Comparison of ENCODE assay signal across 25 cellular contexts in the genomic region with DNA sequence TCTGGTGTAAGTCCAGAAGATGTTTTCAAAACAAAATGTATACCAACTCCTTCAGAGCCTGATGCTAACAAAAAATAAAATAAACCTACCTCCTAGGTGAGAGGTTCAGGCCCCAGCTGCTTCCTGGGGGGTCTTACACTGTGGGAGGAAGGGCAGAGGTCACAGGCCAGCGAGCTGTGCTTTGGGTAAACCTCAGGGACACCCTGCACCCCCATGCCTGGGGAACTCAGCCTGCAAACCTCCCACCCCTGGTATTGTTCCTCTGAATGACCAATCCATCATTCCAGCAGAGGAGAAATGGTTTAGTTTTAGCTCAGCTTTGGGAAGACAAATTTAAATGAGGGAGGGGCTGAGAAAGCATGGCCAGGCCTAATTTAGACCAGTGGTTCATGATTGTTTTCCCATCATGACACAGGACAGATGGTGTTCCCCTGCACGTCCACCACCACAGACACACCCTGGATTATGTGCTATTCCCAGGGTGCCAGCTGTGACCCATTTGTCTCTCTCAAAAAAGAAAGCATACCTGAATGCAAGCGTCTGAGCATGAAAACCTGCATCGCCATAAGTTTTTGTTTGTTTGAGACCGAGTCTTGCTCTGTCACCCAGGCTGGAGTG. TPM values are rescaled to one million over a fixed set of nuclear protein-coding genes. Genes with fewer than 3 reads are reported as not detected.
DNase-seq lines count a peak whose midpoint lies in the region; ATAC-seq, FAIRE-seq and TF ChIP-seq lines count a peak whose summit lies in the region.
"Had no signal": no experiment of that assay in that cellular context is flagged by ENCODE, and none has a peak within 500 bp of the region (broad histone marks: within the 10 kb centered on the region; RNA-seq: fewer than 3 reads in every experiment).

No MANE protein-coding gene starts in this region.

- no TSS peak for BruUV-seq in K562 (replicated peaks; lab: Mats Ljungman, UMichigan)

- H3F3A ChIP-seq in DOHH2 (ENCODE audit: control insufficient read depth, insufficient read depth) (no peaks in the 10 kb centered on the region), Loucy (ENCODE audit: low read depth) (no peaks in the 10 kb centered on the region), MM.1S (ENCODE audit: insufficient read depth, low read length) (no peaks in the 10 kb centered on the region)

- H4K8ac ChIP-seq in neuronal stem cell (ENCODE audit: low read depth, low read length), result no peak overlapping the region

- H3K79me2 ChIP-seq in DOHH2 (ENCODE audit: control insufficient read depth, low read length) (no peaks in the 10 kb centered on the region), Loucy (ENCODE audit: insufficient read depth, low read length) (no peaks in the 10 kb centered on the region), K562 (ENCODE audit: control insufficient read depth, insufficient read depth, low read length) (no peaks in the 10 kb centered on the region), MM.1S (ENCODE audit: low read length) (no peaks in the 10 kb centered on the region)

- H3K9ac ChIP-seq in Loucy (ENCODE audit: low read depth, low read length, poor library complexity, severe bottlenecking) (peak overlapping the region; percentile 28), K562 (ENCODE audit: insufficient read depth in 1 of 2, low read depth in 2 of 2, low read length in 2 of 2) (no peak overlapping the region), neuronal stem cell (ENCODE audit: low read depth, low read length, poor library complexity) (no peak overlapping the region), MM.1S (ENCODE audit: low read length) (no peak overlapping the region)

- peak in 1 of 4 experiments; percentile 5 for DNase-seq in K562 (ENCODE audit: extremely low read depth in 1 of 4, low spot score in 3 of 4)
- DNase-seq in neuronal stem cell (ENCODE audit: low spot score), result no peak
- no peak for DNase-seq in MM.1S
- DNase-seq in A172 (ENCODE audit: low spot score), result no peak
- no peak for DNase-seq in NCI-H345 (lab: John Stamatoyannopoulos, UW)
- no peak for DNase-seq in DMS79 treated with DMSO at 0.1 percent for 48 hours (lab: John Stamatoyannopoulos, UW)
- DNase-seq: activated CD4-positive, CD25-positive, alpha-beta regulatory T cell treated with anti-CD3 and anti-CD28 coated beads, Interleukin-2, amount 50 U/mL, for 72 hours; activated T-cell treated with anti-CD3 and anti-CD28 coated beads, Interleukin-2, amount 50 U/mL, for 1 hour; CD4-positive, alpha-beta T cell; colonic mucosa; DMS153; left cardiac atrium; NCI-H2081 treated with DMSO at 0.1 percent for 48 hours; RPMI8226; stimulated activated CD4-positive, alpha-beta T cell treated with anti-CD3 and anti-CD28 coated beads, Interleukin-2, amount 100 ng/mL, for 48 hours; stimulated activated naive B cell treated with anti-CD40 and anti-IgM and Interleukin-4, amounts not matched to agents 10 μg/mL and 1 μg/mL and 100 μg/mL, for 72 hours; SW 1271 had no signal

- H2BK15ac ChIP-seq in neuronal stem cell (ENCODE audit: low read length), result no peak overlapping the region

- 0 out of 2 replicates have a peak overlapping the region, but pooled peaks have one; percentile 5 for H3K4me2 ChIP-seq in DOHH2 (ENCODE audit: low read length)
- H3K4me2 ChIP-seq in Loucy (ENCODE audit: low read depth, low read length, poor library complexity, severe bottlenecking), result peak overlapping the region; percentile 33
- H3K4me2 ChIP-seq in K562 (ENCODE audit: insufficient read depth, low read length), result no peak overlapping the region
- no peak overlapping the region for H3K4me2 ChIP-seq in neuronal stem cell (ENCODE audit: insufficient read depth, low read length, poor library complexity, severe bottlenecking)
- no peak overlapping the region for H3K4me2 ChIP-seq in MM.1S (ENCODE audit: low read depth, low read length)
- H3K4me2 ChIP-seq: smooth muscle cell had no signal

- CTCF ChIA-PET in K562 (lab: Yijun Ruan, JAX; ENCODE audit: low intra/inter-chr PET ratio), result no interaction called here

- H3K4ac ChIP-seq in neuronal stem cell (ENCODE audit: low read length), result no peak overlapping the region

- H4K20me1 ChIP-seq in DOHH2 (ENCODE audit: control insufficient read depth, insufficient read depth, low read depth, low read length) (no peaks in the 10 kb centered on the region), Loucy (ENCODE audit: insufficient read depth, low read length, poor library complexity, severe bottlenecking) (no peaks in the 10 kb centered on the region), K562 (replicated peaks; ENCODE audit: control insufficient read depth, insufficient read depth, low read length) (no peaks in the 10 kb centered on the region), MM.1S (ENCODE audit: insufficient read depth, low read length) (no peaks in the 10 kb centered on the region)

- FAIRE-seq in K562 (lab: Jason Lieb, UNC), result no peak
- FAIRE-seq: bronchial epithelial cell, endometrium, HTR-8/SVneo had no signal

- H2AK5ac ChIP-seq in neuronal stem cell (ENCODE audit: low read depth, low read length), result no peak overlapping the region

- H3K9me1 ChIP-seq in K562 (ENCODE audit: control insufficient read depth, insufficient read depth, low read length), result no peaks in the 10 kb centered on the region

- no peak for ATAC-seq in K562
- ATAC-seq: left cardiac atrium had no signal

- H2BK12ac ChIP-seq in neuronal stem cell (ENCODE audit: low read length), result no peak overlapping the region

- H2BK120ac ChIP-seq in neuronal stem cell (ENCODE audit: low read depth, low read length), result no peak overlapping the region

- H2BK5ac ChIP-seq in neuronal stem cell (ENCODE audit: low read length), result no peak overlapping the region

- no peak overlapping the region for H3K18ac ChIP-seq in neuronal stem cell (ENCODE audit: low read length)

- no peak overlapping the region for H3K14ac ChIP-seq in neuronal stem cell (ENCODE audit: low read length)

- in situ Hi-C loops in K562 (cut with MboI), result no loop called here

- no peaks in the 10 kb centered on the region for H3K9me3 ChIP-seq in DOHH2 (ENCODE audit: control insufficient read depth, insufficient read depth, low read length)
- H3K9me3 ChIP-seq in Loucy (ENCODE audit: insufficient read depth, low read depth, low read length), result no peaks in the 10 kb centered on the region
- no peaks in the 10 kb centered on the region for H3K9me3 ChIP-seq in K562 (replicated peaks; ENCODE audit: control insufficient read depth, insufficient read depth, low read depth, low read length)
- H3K9me3 ChIP-seq in neuronal stem cell (replicated peaks in 1 of 2; ENCODE audit: control insufficient read depth in 2 of 2, insufficient read depth in 1 of 2, low read depth in 1 of 2, low read length in 2 of 2), result peaks cover 0 to 2% of the 10 kb centered on the region in 2 donors
- no peaks in the 10 kb centered on the region for H3K9me3 ChIP-seq in MM.1S (replicated peaks; ENCODE audit: insufficient read depth, low read length)
- H3K9me3 ChIP-seq: colonic mucosa, prostate gland, thoracic aorta had no signal

- no peaks in the 10 kb centered on the region for H3K9me2 ChIP-seq in DOHH2 (replicated peaks; ENCODE audit: control insufficient read depth, low read length)
- H3K9me2 ChIP-seq in Loucy (replicated peaks; ENCODE audit: low read depth, low read length), result no peaks in the 10 kb centered on the region
- no peaks in the 10 kb centered on the region for H3K9me2 ChIP-seq in MM.1S (replicated peaks; ENCODE audit: insufficient read depth, low read length)

- H3K27ac ChIP-seq in DOHH2 (ENCODE audit: low read depth, low read length) (no peak overlapping the region), K562 (ENCODE audit: extremely low read depth, low read depth, low read length) (no peak overlapping the region), neuronal stem cell (replicated peaks; ENCODE audit: low read length) (no peak overlapping the region), MM.1S (ENCODE audit: low read length) (no peak overlapping the region)
- H3K27ac ChIP-seq: colonic mucosa, prostate gland, thoracic aorta had no signal

- no peak for TF ChIP-seq EP300 in K562 (IDR thresholded peaks at IDR 0.05; ENCODE audit: low read length)

- WGBS in K562 (ENCODE audit: insufficient coverage, low coverage, missing lambda C conversion rate), result 76% methylated on average over 5 of the region's 5 CpGs
- WGBS in neuronal stem cell (ENCODE audit: extremely low coverage in 2 of 2, insufficient read length in 2 of 2, insufficient replicate concordance in 1 of 2), 2 donors, result no CpG with 5 or more reads among the region's 5 CpGs

- H3K4me3 ChIP-seq in DOHH2 (ENCODE audit: low read length) (no peak overlapping the region), Loucy (ENCODE audit: low read length, poor library complexity, severe bottlenecking) (no peak overlapping the region), K562 (no peak overlapping the region), neuronal stem cell (ENCODE audit: low read length in 2 of 2) (no peak overlapping the region), MM.1S (ENCODE audit: low read length) (no peak overlapping the region)
- H3K4me3 ChIP-seq: colonic mucosa, prostate gland, smooth muscle cell, thoracic aorta had no signal

- H3K36me3 ChIP-seq in DOHH2 (ENCODE audit: control insufficient read depth, low read length), result no peaks in the 10 kb centered on the region
- H3K36me3 ChIP-seq in Loucy (ENCODE audit: insufficient read depth, low read length), result no peaks in the 10 kb centered on the region
- no peaks in the 10 kb centered on the region for H3K36me3 ChIP-seq in K562 (ENCODE audit: control insufficient read depth, insufficient read depth, low read length)
- no peaks in the 10 kb centered on the region for H3K36me3 ChIP-seq in neuronal stem cell (replicated peaks in 1 of 2; ENCODE audit: control insufficient read depth in 2 of 2, insufficient read depth in 2 of 2, low read length in 2 of 2)
- H3K36me3 ChIP-seq in MM.1S (replicated peaks; ENCODE audit: insufficient read depth, low read length), result no peaks in the 10 kb centered on the region
- H3K36me3 ChIP-seq: colonic mucosa, prostate gland had no signal

- H3K27me3 ChIP-seq in DOHH2 (ENCODE audit: control insufficient read depth, low read length) (peaks cover 2% of the 10 kb centered on the region; the same call in 1 of the 2 replicates), Loucy (ENCODE audit: insufficient read depth, low read length, poor library complexity, severe bottlenecking) (no peaks in the 10 kb centered on the region), K562 (ENCODE audit: control insufficient read depth in 2 of 2, insufficient read depth in 2 of 2, low read length in 2 of 2) (no peaks in the 10 kb centered on the region), neuronal stem cell (ENCODE audit: control insufficient read depth in 3 of 3, insufficient read depth in 3 of 3, low read depth in 1 of 3, low read length in 3 of 3) (no peaks in the 10 kb centered on the region), MM.1S (replicated peaks; ENCODE audit: insufficient read depth, low read length) (no peaks in the 10 kb centered on the region)
- H3K27me3 ChIP-seq: colonic mucosa had no signal

- no peak overlapping the region for H3K23ac ChIP-seq in neuronal stem cell (ENCODE audit: low read depth, low read length, poor library complexity)

- no peak overlapping the region for H4K91ac ChIP-seq in neuronal stem cell (ENCODE audit: low read depth, low read length, poor library complexity)

- TF ChIP-seq POLR2A in K562 (conservative IDR thresholded peaks at IDR 0.05), result no peak

- H2AFZ ChIP-seq in Loucy (ENCODE audit: low read length) (0 out of 2 replicates have a peak overlapping the region, but pooled peaks have one; percentile 28), K562 (ENCODE audit: low read depth, low read length) (0 out of 2 replicates have a peak overlapping the region, but pooled peaks have one; percentile 71), neuronal stem cell (ENCODE audit: low read length) (peak overlapping the region; percentile 82), MM.1S (ENCODE audit: low read length) (no peak overlapping the region)

- no peaks in the 10 kb centered on the region for H3K79me1 ChIP-seq in neuronal stem cell (ENCODE audit: low read depth, low read length)

- intact Hi-C loops in K562 (cut with micrococcal nuclease), result no loop called here

- H3K4me1 ChIP-seq in DOHH2 (ENCODE audit: control insufficient read depth, low read length) (peaks cover 33% of the 10 kb centered on the region), Loucy (ENCODE audit: insufficient read depth, low read length, poor library complexity, severe bottlenecking) (peaks cover 15% of the 10 kb centered on the region), K562 (replicated peaks in 1 of 2; ENCODE audit: control insufficient read depth in 2 of 2, insufficient read depth in 2 of 2, low read length in 2 of 2) (peaks cover 3 to 13% of the 10 kb centered on the region in 2 experiments; a peak in 3 of 5 replicates), neuronal stem cell (ENCODE audit: control insufficient read depth in 2 of 2, insufficient read depth in 1 of 2, low read depth in 1 of 2, low read length in 2 of 2) (peaks cover 12 to 14% of the 10 kb centered on the region in 2 donors), MM.1S (ENCODE audit: low read length) (peaks cover 11% of the 10 kb centered on the region)
- H3K4me1 ChIP-seq: colonic mucosa, prostate gland had no signal

- no peak for TF ChIP-seq CTCF in DOHH2 (IDR thresholded peaks at IDR 0.05; ENCODE audit: low read depth, low read length, poor library complexity, severe bottlenecking)
- no peak for TF ChIP-seq CTCF in Loucy (conservative IDR thresholded peaks at IDR 0.05; ENCODE audit: low read length)
- no peak for TF ChIP-seq CTCF in K562 (IDR thresholded peaks at IDR 0.05 in 2 of 3, conservative IDR thresholded peaks at IDR 0.05 in 1 of 3; ENCODE audit: insufficient read depth in 2 of 3, low read depth in 1 of 3, low read length in 3 of 3)
- no peak for TF ChIP-seq CTCF in MM.1S (IDR thresholded peaks at IDR 0.05; ENCODE audit: low read length)

- POLR2A ChIA-PET in K562 (lab: Yijun Ruan, JAX), result interaction anchor here (0.7 to 2.4 kb wide), 3 partner anchors 9 to 31 kb away, joined by 3 to 7 read pairs (median 6); no protein-coding TSS in a partner anchor

- TF ChIP-seq RAD21 in K562 (CRISPR knock-in tag; conservative IDR thresholded peaks at IDR 0.05 in 1 of 2, IDR thresholded peaks at IDR 0.05 in 1 of 2), result no peak

RNA-seq across cellular contexts. Expression of gene TFCP2, which starts 14.5 kb away (rescaled TPM):
- 20.7 and 41.6 TPM in 2 replicates for total RNA-seq in K562 (2011; cell fraction: chromatin; rRNA removed; ENCODE audit: low replicate concordance)
- total RNA-seq in K562 (2011; cell fraction: nucleolus; rRNA removed), result 12.0 and 14.1 TPM in 2 replicates
- 23.2 and 35.4 TPM in 2 replicates for total RNA-seq in K562 (2011; cell fraction: nucleoplasm; rRNA removed)
- total RNA-seq in K562 (2014; rRNA removed), result 17.2 and 18.1 TPM in 2 replicates
- 17.4 and 21.1 TPM in 2 replicates for total RNA-seq in K562 (2014; rRNA removed; fragmentation: Illumina TruSeq; extraction: Trizol)
- 17.2 and 19.3 TPM in 2 replicates for total RNA-seq in K562 (2015; rRNA removed; fragmentation: Illumina TruSeq; extraction: Trizol)
- total RNA-seq in K562 (2021), result 26.9 and 29.0 TPM in 2 replicates
- polyA plus RNA-seq in K562 (2011; rRNA removed), result 25.4 and 34.4 TPM in 2 replicates
- 11.5 and 16.8 TPM in 2 replicates for polyA plus RNA-seq in K562 (2011; cell fraction: cytosol; rRNA removed)
- 12.3 and 14.5 TPM in 2 replicates for polyA plus RNA-seq in K562 (2011; cell fraction: nucleus; rRNA removed)
- polyA plus RNA-seq in K562 (2012), result 22.6 and 28.0 TPM in 2 replicates
- 35.2 and 38.9 TPM in 2 replicates for polyA plus RNA-seq in K562 (2014; fragmentation: Illumina TruSeq; extraction: Trizol)
- polyA plus RNA-seq in K562 (2014; fragmentation: Nextera tagmentation; extraction: Ambion mirVana), result 10 to 100 TPM in 1 of 2 experiments, 1 to 10 TPM in 1; 8.0 to 17.8 TPM
- 24.2 and 27.5 TPM in 2 replicates for polyA plus RNA-seq in K562 (2014; rRNA removed)
- 26.0 and 28.2 TPM in 2 replicates for polyA minus RNA-seq in K562 (2011; rRNA and poly(A)+ RNA removed)
- polyA minus RNA-seq in K562 (2011; cell fraction: cytosol; rRNA and poly(A)+ RNA removed), result 10.6 and 11.7 TPM in 2 replicates
- 4.8 and 7.7 TPM in 2 replicates for polyA minus RNA-seq in K562 (2011; cell fraction: nucleus; rRNA and poly(A)+ RNA removed)
- 28.5 TPM for polyA plus RNA-seq in neuronal stem cell (2013, experiment 1 of 2)
- polyA plus RNA-seq in neuronal stem cell (2013, experiment 2 of 2), result 29.8 TPM
- total RNA-seq in A172 (2014; rRNA removed; shearing (Covaris generic)), result 8.1 and 19.7 TPM in 2 replicates

RNA-seq across cellular contexts. Expression of gene POU6F1, which starts 30.4 kb away (rescaled TPM):
- 8.6 and 29.6 TPM in 2 replicates for total RNA-seq in K562 (2011; cell fraction: chromatin; rRNA removed; ENCODE audit: low replicate concordance)
- 5.3 and 7.0 TPM in 2 replicates for total RNA-seq in K562 (2011; cell fraction: nucleolus; rRNA removed)
- total RNA-seq in K562 (2011; cell fraction: nucleoplasm; rRNA removed), result 13.7 and 24.2 TPM in 2 replicates
- total RNA-seq in K562 (2014; rRNA removed), result 0.36 and 1.3 TPM in 2 replicates
- 1.4 and 2.0 TPM in 2 replicates for total RNA-seq in K562 (2014; rRNA removed; fragmentation: Illumina TruSeq; extraction: Trizol)
- 0.98 and 1.1 TPM in 2 replicates for total RNA-seq in K562 (2015; rRNA removed; fragmentation: Illumina TruSeq; extraction: Trizol)
- total RNA-seq in K562 (2021), result 3.3 and 4.0 TPM in 2 replicates
- polyA plus RNA-seq in K562 (2011; rRNA removed), result 3.0 and 3.4 TPM in 2 replicates
- polyA plus RNA-seq in K562 (2011; cell fraction: cytosol; rRNA removed), result 1.2 and 1.3 TPM in 2 replicates
- 7.9 and 10.0 TPM in 2 replicates for polyA plus RNA-seq in K562 (2011; cell fraction: nucleus; rRNA removed)
- 0.89 and 5.9 TPM in 2 replicates for polyA plus RNA-seq in K562 (2012)
- 1.1 and 1.4 TPM in 2 replicates for polyA plus RNA-seq in K562 (2014; fragmentation: Illumina TruSeq; extraction: Trizol)
- under 1 TPM; 0.14 to 0.25 TPM for polyA plus RNA-seq in K562 (2014; fragmentation: Nextera tagmentation; extraction: Ambion mirVana)
- polyA plus RNA-seq in K562 (2014; rRNA removed), result 0.78 and 1.4 TPM in 2 replicates
- 1.5 and 1.6 TPM in 2 replicates for polyA minus RNA-seq in K562 (2011; rRNA and poly(A)+ RNA removed)
- 2.1 and 2.3 TPM in 2 replicates for polyA minus RNA-seq in K562 (2011; cell fraction: cytosol; rRNA and poly(A)+ RNA removed)
- 2.3 and 3.6 TPM in 2 replicates for polyA minus RNA-seq in K562 (2011; cell fraction: nucleus; rRNA and poly(A)+ RNA removed)
- polyA plus RNA-seq in neuronal stem cell (2013, experiment 1 of 2), result 3.0 TPM
- polyA plus RNA-seq in neuronal stem cell (2013, experiment 2 of 2), result 2.9 TPM
- 0.81 and 1.0 TPM in 2 replicates for total RNA-seq in A172 (2014; rRNA removed; shearing (Covaris generic))

RNA-seq across cellular contexts. Expression of gene DAZAP2, which starts 51.1 kb away (rescaled TPM):
- 65.3 and 70.8 TPM in 2 replicates for total RNA-seq in K562 (2011; cell fraction: chromatin; rRNA removed; ENCODE audit: low replicate concordance)
- 50.3 and 56.7 TPM in 2 replicates for total RNA-seq in K562 (2011; cell fraction: nucleolus; rRNA removed)
- 71.7 and 79.8 TPM in 2 replicates for total RNA-seq in K562 (2011; cell fraction: nucleoplasm; rRNA removed)
- 111 and 116 TPM in 2 replicates for total RNA-seq in K562 (2014; rRNA removed)
- total RNA-seq in K562 (2014; rRNA removed; fragmentation: Illumina TruSeq; extraction: Trizol), result 144 and 149 TPM in 2 replicates
- 194 and 195 TPM in 2 replicates for total RNA-seq in K562 (2015; rRNA removed; fragmentation: Illumina TruSeq; extraction: Trizol)
- 129 and 132 TPM in 2 replicates for total RNA-seq in K562 (2021)
- 329 and 342 TPM in 2 replicates for polyA plus RNA-seq in K562 (2011; rRNA removed)
- 426 and 578 TPM in 2 replicates for polyA plus RNA-seq in K562 (2011; cell fraction: cytosol; rRNA removed)
- polyA plus RNA-seq in K562 (2011; cell fraction: nucleus; rRNA removed), result 135 and 184 TPM in 2 replicates
- polyA plus RNA-seq in K562 (2012), result 215 and 432 TPM in 2 replicates
- polyA plus RNA-seq in K562 (2014; fragmentation: Illumina TruSeq; extraction: Trizol), result 276 and 289 TPM in 2 replicates
- 100 to 1,000 TPM; 364 to 668 TPM for polyA plus RNA-seq in K562 (2014; fragmentation: Nextera tagmentation; extraction: Ambion mirVana)
- polyA plus RNA-seq in K562 (2014; rRNA removed), result 227 and 282 TPM in 2 replicates
- polyA minus RNA-seq in K562 (2011; rRNA and poly(A)+ RNA removed), result 188 and 248 TPM in 2 replicates
- polyA minus RNA-seq in K562 (2011; cell fraction: cytosol; rRNA and poly(A)+ RNA removed), result 112 and 122 TPM in 2 replicates
- 28.7 and 52.4 TPM in 2 replicates for polyA minus RNA-seq in K562 (2011; cell fraction: nucleus; rRNA and poly(A)+ RNA removed)
- polyA plus RNA-seq in neuronal stem cell (2013, experiment 1 of 2), result 102 TPM
- 103 TPM for polyA plus RNA-seq in neuronal stem cell (2013, experiment 2 of 2)
- 187 and 225 TPM in 2 replicates for total RNA-seq in A172 (2014; rRNA removed; shearing (Covaris generic))

Comparison
In these comparisons a context has a peak if more than half of its experiments do, and no peak if none do; other contexts are left out.
1. H3K4me2 ChIP-seq: peak in DOHH2 (single experiment) and Loucy (single experiment); none in K562 (single experiment), neuronal stem cell (single experiment) and MM.1S (single experiment).